ENCODE assay signal across 10 cellular contexts in genomic region chr14:61444215-61444768, GRCh38.
DNase-seq lines count a peak whose midpoint lies in the region; ATAC-seq, FAIRE-seq and TF ChIP-seq lines count a peak whose summit lies in the region.
"Had no signal": no experiment of that assay in that cellular context is flagged by ENCODE, and none has a peak within 500 bp of the region (broad histone marks: within the 10 kb centered on the region; RNA-seq: fewer than 3 reads in every experiment).

No MANE protein-coding gene starts in this region.

- no peak overlapping the region for H4K5ac ChIP-seq in mesendoderm (ENCODE audit: low read length)

- DNase-seq in GM12892 (ENCODE audit: insufficient read length) (no peak), thyroid gland (no peak), RWPE1 (ENCODE audit: low spot score) (no peak), mesendoderm (no peak)
- DNase-seq in activated naive CD4-positive, alpha-beta T cell treated with anti-CD3 and anti-CD28 coated beads, Interleukin-2, amount 50 U/mL, for 16 hours = peak; percentile 57

- H3K4me3 Mint-ChIP-seq in stimulated activated memory B cell treated with anti-CD40 and anti-IgM and Interleukin-4, amounts not matched to agents 10 μg/mL and 1 μg/mL and 100 μg/mL, for 72 hours = no peak overlapping the region
- H3K4me3 Mint-ChIP-seq: neural crest cell had no signal

- no peak overlapping the region for H2BK15ac ChIP-seq in mesendoderm (replicated peaks; ENCODE audit: low read depth)

- H3K79me1 ChIP-seq in mesendoderm (ENCODE audit: low read length) = no peaks in the 10 kb centered on the region

- no peak overlapping the region for H3K9ac ChIP-seq in OCI-LY3 (ENCODE audit: low read length)
- H3K9ac ChIP-seq in mesendoderm (ENCODE audit: low read length) = no peak overlapping the region

- FAIRE-seq in GM12892 (lab: Jason Lieb, UNC) = peak; percentile 73

- no peak overlapping the region for H4K8ac ChIP-seq in mesendoderm (ENCODE audit: low read depth, low read length)

- H2AFZ ChIP-seq in OCI-LY3 (ENCODE audit: low read depth, low read length) = no peak overlapping the region

- H2BK5ac ChIP-seq in mesendoderm (ENCODE audit: low read length) = no peak overlapping the region

- peaks cover 21% of the 10 kb centered on the region for H3K4me1 Mint-ChIP-seq in stimulated activated memory B cell treated with anti-CD40 and anti-IgM and Interleukin-4, amounts not matched to agents 10 μg/mL and 1 μg/mL and 100 μg/mL, for 72 hours

- ATAC-seq in HG02610 (IDR thresholded peaks at IDR 0.05; ENCODE audit: unreplicated experiment) = peak; percentile 72
- peak; percentile 83 for ATAC-seq in stimulated activated memory B cell treated with anti-CD40 and anti-IgM and Interleukin-4, amounts not matched to agents 10 μg/mL and 1 μg/mL and 100 μg/mL, for 72 hours
- ATAC-seq: body of pancreas had no signal

- TF ChIP-seq POLR2A in GM12892 (IDR thresholded peaks at IDR 0.05; ENCODE audit: low read depth, low read length) (no peak), thyroid gland (IDR thresholded peaks at IDR 0.05) (no peak)

- H3K23ac ChIP-seq in mesendoderm (ENCODE audit: low read length) = no peak overlapping the region

- H3K9me3 Mint-ChIP-seq in stimulated activated memory B cell treated with anti-CD40 and anti-IgM and Interleukin-4, amounts not matched to agents 10 μg/mL and 1 μg/mL and 100 μg/mL, for 72 hours = no peaks in the 10 kb centered on the region
- H3K9me3 Mint-ChIP-seq: neural crest cell had no signal

- intact Hi-C loops in thyroid gland (cut with DNase I) = no loop called here

- H3K36me3 ChIP-seq in OCI-LY3 (replicated peaks; ENCODE audit: low read depth, low read length) = no peaks in the 10 kb centered on the region
- no peaks in the 10 kb centered on the region for H3K36me3 ChIP-seq in thyroid gland
- H3K36me3 ChIP-seq in mesendoderm (ENCODE audit: control insufficient read depth, insufficient read depth, low read length) = no peaks in the 10 kb centered on the region

- H3K9me3 ChIP-seq in OCI-LY3 (ENCODE audit: insufficient read depth, low read length) (no peaks in the 10 kb centered on the region), thyroid gland (no peaks in the 10 kb centered on the region)
- H3K9me3 ChIP-seq: body of pancreas had no signal

- H3K4me3 ChIP-seq in OCI-LY3 (ENCODE audit: low read length) = no peak overlapping the region
- no peak overlapping the region for H3K4me3 ChIP-seq in thyroid gland (replicated peaks in 1 of 3)
- no peak overlapping the region for H3K4me3 ChIP-seq in mesendoderm (ENCODE audit: low read length)
- H3K4me3 ChIP-seq: body of pancreas had no signal

- TF ChIP-seq CTCF in OCI-LY3 (IDR thresholded peaks at IDR 0.05; ENCODE audit: low read depth, low read length) (no peak), thyroid gland (IDR thresholded peaks at IDR 0.05) (no peak), RWPE1 (conservative IDR thresholded peaks at IDR 0.05; ENCODE audit: low read depth) (no peak)

- 68 to 69% methylated on average over 5 of the region's 5 CpGs for WGBS in thyroid gland, 2 donors
- WGBS in mesendoderm (ENCODE audit: extremely low coverage, insufficient coverage, low lambda C conversion rate) = no CpG with 5 or more reads among the region's 5 CpGs

- H3K27me3 ChIP-seq in OCI-LY3 (ENCODE audit: low read depth, low read length) (peaks cover 10% of the 10 kb centered on the region), thyroid gland (no peaks in the 10 kb centered on the region), mesendoderm (ENCODE audit: insufficient read depth, low read length, poor library complexity) (no peaks in the 10 kb centered on the region)
- H3K27me3 ChIP-seq: body of pancreas had no signal

- H3K79me2 ChIP-seq in OCI-LY3 (ENCODE audit: low read length) (no peaks in the 10 kb centered on the region), mesendoderm (ENCODE audit: control insufficient read depth, insufficient read depth, low read length) (no peaks in the 10 kb centered on the region)

- H2BK120ac ChIP-seq in mesendoderm (ENCODE audit: low read depth, low read length) = no peak overlapping the region

- H3K56ac ChIP-seq in mesendoderm (ENCODE audit: low read length) = no peak overlapping the region

- H3K27me3 Mint-ChIP-seq in stimulated activated memory B cell treated with anti-CD40 and anti-IgM and Interleukin-4, amounts not matched to agents 10 μg/mL and 1 μg/mL and 100 μg/mL, for 72 hours = peaks cover 43% of the 10 kb centered on the region

- H3K27ac Mint-ChIP-seq in stimulated activated memory B cell treated with anti-CD40 and anti-IgM and Interleukin-4, amounts not matched to agents 10 μg/mL and 1 μg/mL and 100 μg/mL, for 72 hours = no peak overlapping the region

- POLR2A ChIA-PET in RWPE1 (lab: Yijun Ruan, JAX; ENCODE audit: low non-redundant PET) = no interaction called here

- no peaks in the 10 kb centered on the region for H4K20me1 ChIP-seq in OCI-LY3 (ENCODE audit: insufficient read depth, low read length)

- H3K4me1 ChIP-seq in OCI-LY3 (ENCODE audit: low read length) (peaks cover 5% of the 10 kb centered on the region), thyroid gland (peaks cover 7 to 17% of the 10 kb centered on the region in 2 donors), mesendoderm (ENCODE audit: control insufficient read depth, low read depth, low read length) (peaks cover 3% of the 10 kb centered on the region)

- no peak overlapping the region for H3K4ac ChIP-seq in mesendoderm (ENCODE audit: low read depth, low read length)

- H3K18ac ChIP-seq in mesendoderm (ENCODE audit: low read length) = no peak overlapping the region

- CTCF ChIA-PET in RWPE1 (lab: Yijun Ruan, JAX) = no interaction called here

- no peak overlapping the region for H3K27ac ChIP-seq in OCI-LY3 (ENCODE audit: low read length)
- no peak overlapping the region for H3K27ac ChIP-seq in thyroid gland
- H3K27ac ChIP-seq in RWPE1 = no peak overlapping the region
- H3K27ac ChIP-seq in mesendoderm (ENCODE audit: low read depth, low read length) = no peak overlapping the region
- H3K27ac ChIP-seq: body of pancreas had no signal

- peak overlapping the region; percentile 2; the same call in 1 of the 2 replicates for H3K4me2 ChIP-seq in OCI-LY3 (ENCODE audit: low read length)
- H3K4me2 ChIP-seq in mesendoderm (ENCODE audit: low read length) = no peak overlapping the region

- no peaks in the 10 kb centered on the region for H3K36me3 Mint-ChIP-seq in stimulated activated memory B cell treated with anti-CD40 and anti-IgM and Interleukin-4, amounts not matched to agents 10 μg/mL and 1 μg/mL and 100 μg/mL, for 72 hours

- H2AK5ac ChIP-seq in mesendoderm (ENCODE audit: low read length) = no peak overlapping the region
